In genomic region chr12:28033538-28033915, GRCh38 we compare ENCODE assay signal across 22 cellular contexts.
DNase-seq lines count a peak whose midpoint lies in the region; ATAC-seq and TF ChIP-seq lines count a peak whose summit lies in the region.
"Had no signal": no experiment of that assay in that cellular context is flagged by ENCODE, and none has a peak within 500 bp of the region (broad histone marks: within the 10 kb centered on the region; RNA-seq: fewer than 3 reads in every experiment).

No MANE protein-coding gene starts in this region.

- no peak overlapping the region for H3K27ac ChIP-seq in IMR-90 (ENCODE audit: insufficient read depth, low read length)
- no peak overlapping the region for H3K27ac ChIP-seq in brain microvascular endothelial cell
- H3K27ac ChIP-seq: heart right ventricle, Peyer's patch, psoas muscle, upper lobe of right lung had no signal

- no peaks in the 10 kb centered on the region for H4K20me1 ChIP-seq in IMR-90 (ENCODE audit: insufficient read depth, low read length)

- in situ Hi-C loops in IMR-90 (cut with MboI; ENCODE audit: low sequenced_read_pairs) (no loop called here), brain microvascular endothelial cell (cut with HindIII; ENCODE audit: low pct_ligation_motif_present, low sequenced_read_pairs) (no loop called here)

- no peak for TF ChIP-seq POLR2A in IMR-90 (IDR thresholded peaks at IDR 0.05; ENCODE audit: low read depth, low read length)

- H2BK20ac ChIP-seq in IMR-90 (ENCODE audit: low read depth, low read length), result peak overlapping the region; percentile 41; the same call in 1 of the 2 replicates

- H3K23ac ChIP-seq in IMR-90 (ENCODE audit: low read depth, low read length), result no peak overlapping the region

- DNase-seq in AG20443 (ENCODE audit: low spot score) (peak; percentile 32), IMR-90 (peak; percentile 74), brain microvascular endothelial cell (peak; percentile 20), kidney glomerular epithelial cell (lab: John Stamatoyannopoulos, UW) (peak; percentile 45), OCI-M2 (lab: John Stamatoyannopoulos, UW; ENCODE audit: unreplicated experiment) (no peak), KG1 (lab: John Stamatoyannopoulos, UW) (no peak), D341Med (ENCODE audit: low spot score) (no peak), NCI-H1436 (lab: John Stamatoyannopoulos, UW) (no peak)
- DNase-seq: activated CD4-positive, alpha-beta T cell treated with anti-CD3 and anti-CD28 coated beads, Interleukin-2, amount 50 U/mL, for 4 hours; activated naive CD4-positive, alpha-beta T cell treated with anti-CD3 and anti-CD28 coated beads for 36 hours; CD8-positive, alpha-beta memory T cell; cortex of kidney; heart right ventricle; KBM-7; natural killer cell; NCI-H1092 treated with DMSO at 0.1 percent for 48 hours; NCI-H2171; NCI-H774; Peyer's patch; psoas muscle; stimulated activated naive CD4-positive, alpha-beta T cell treated with Interleukin-2 at 50 U/mL for 16 hours; upper lobe of right lung had no signal

- H3K4me2 ChIP-seq in IMR-90 (ENCODE audit: low read depth, low read length), result no peak overlapping the region

- no peaks in the 10 kb centered on the region for H3K27me3 ChIP-seq in IMR-90 (ENCODE audit: control insufficient read depth, insufficient read depth, low read length)
- no peaks in the 10 kb centered on the region for H3K27me3 ChIP-seq in brain microvascular endothelial cell (replicated peaks)
- H3K27me3 ChIP-seq: heart right ventricle, Peyer's patch, upper lobe of right lung had no signal

- H2BK5ac ChIP-seq in IMR-90 (ENCODE audit: low read depth, low read length, poor library complexity, severe bottlenecking), result no peak overlapping the region

- no peak for TF ChIP-seq CTCF in IMR-90 (conservative IDR thresholded peaks at IDR 0.05; ENCODE audit: low read depth, low read length)
- TF ChIP-seq CTCF in brain microvascular endothelial cell (IDR thresholded peaks at IDR 0.05; ENCODE audit: low read depth, low read length, missing control alignments), result no peak

- CTCF ChIA-PET in IMR-90 (lab: Yijun Ruan, JAX), result no interaction called here

- intact Hi-C loops in IMR-90 (cut with micrococcal nuclease), result no loop called here

- dilution Hi-C loops in IMR-90 (cut with HindIII; ENCODE audit: low sequenced_read_pairs, unreplicated experiment), result no loop called here

- H2AK5ac ChIP-seq in IMR-90 (ENCODE audit: low read depth, low read length), result no peak overlapping the region

- no peak overlapping the region for H2AFZ ChIP-seq in IMR-90 (replicated peaks; ENCODE audit: low read length, poor library complexity)

- H3K14ac ChIP-seq in IMR-90 (replicated peaks; ENCODE audit: low read depth, low read length), result 0 out of 2 replicates have a peak overlapping the region, but pooled peaks have one; percentile 64

- H3K9me1 ChIP-seq in IMR-90 (ENCODE audit: insufficient read depth, low read length), result peaks cover 5% of the 10 kb centered on the region; the same call in 1 of the 2 replicates

- peak overlapping the region; percentile 77; the same call in 2 of the 3 replicates for H2BK15ac ChIP-seq in IMR-90 (ENCODE audit: low read depth, low read length)

- H3K4me1 ChIP-seq in IMR-90 (ENCODE audit: control insufficient read depth, insufficient read depth, low read length), result peaks cover 6% of the 10 kb centered on the region
- H3K4me1 ChIP-seq: heart right ventricle, Peyer's patch, upper lobe of right lung had no signal

- H3K56ac ChIP-seq in IMR-90 (ENCODE audit: extremely low read depth, insufficient read depth, low read length), result no peak overlapping the region

- no peak overlapping the region for H3K4me3 ChIP-seq in IMR-90 (ENCODE audit: insufficient read depth, low read depth, low read length)
- H3K4me3 ChIP-seq in brain microvascular endothelial cell (ENCODE audit: low read depth, low read length), result no peak overlapping the region
- H3K4me3 ChIP-seq: heart right ventricle, Peyer's patch, psoas muscle, upper lobe of right lung had no signal

- H2BK120ac ChIP-seq in IMR-90 (ENCODE audit: low read depth, low read length), result peak overlapping the region; percentile 73; the same call in 1 of the 2 replicates

- no peak for TF ChIP-seq RAD21 in IMR-90 (IDR thresholded peaks at IDR 0.05; ENCODE audit: low read length)

- H3K4ac ChIP-seq in IMR-90 (ENCODE audit: low read depth, low read length), result peak overlapping the region; percentile 24; the same call in 1 of the 2 replicates

- POLR2A ChIA-PET in IMR-90 (lab: Charles Lee; ENCODE audit: unreplicated experiment), result no interaction called here

- H3K9me3 ChIP-seq in IMR-90 (ENCODE audit: control insufficient read depth, insufficient read depth, low read length), result no peaks in the 10 kb centered on the region
- H3K9me3 ChIP-seq: heart right ventricle, Peyer's patch, psoas muscle, upper lobe of right lung had no signal

- no peaks in the 10 kb centered on the region for H3K79me1 ChIP-seq in IMR-90 (ENCODE audit: low read depth in 1 of 2, low read length in 2 of 2)

- no peak overlapping the region for H3K9ac ChIP-seq in IMR-90 (ENCODE audit: low read depth, low read length)

- BruUV-seq in IMR-90 (replicated peaks; lab: Mats Ljungman, UMichigan), result no TSS peak

- peak overlapping the region; percentile 20; the same call in 1 of the 2 replicates for H4K91ac ChIP-seq in IMR-90 (ENCODE audit: insufficient read depth, low read depth, low read length)

- H2AK9ac ChIP-seq in IMR-90 (replicated peaks; ENCODE audit: low read depth, low read length, poor library complexity), result no peak overlapping the region

- peak overlapping the region; percentile 30 to 43; a peak in 1 of 4 replicates for H4K8ac ChIP-seq in IMR-90 (ENCODE audit: low read depth in 2 of 2, low read length in 2 of 2)

- no CpG with 5 or more reads among the region's 2 CpGs for WGBS in IMR-90 (ENCODE audit: extremely low coverage in 2 of 2, insufficient read length in 1 of 2), 2 experiments

- peak overlapping the region; percentile 27; the same call in 1 of the 2 replicates for H3K18ac ChIP-seq in IMR-90 (ENCODE audit: low read depth, low read length)

- ATAC-seq in IMR-90 (ENCODE audit: low read depth), result peak; percentile 65
- ATAC-seq: heart right ventricle, natural killer cell, psoas muscle, upper lobe of right lung had no signal

- H4K5ac ChIP-seq in IMR-90 (ENCODE audit: low read depth, low read length), result no peak overlapping the region

- no peaks in the 10 kb centered on the region for H3K36me3 ChIP-seq in IMR-90 (ENCODE audit: control insufficient read depth, insufficient read depth, low read length)
- no peaks in the 10 kb centered on the region for H3K36me3 ChIP-seq in brain microvascular endothelial cell (replicated peaks)
- H3K36me3 ChIP-seq: heart right ventricle, Peyer's patch, upper lobe of right lung had no signal

TF ChIP-seq in IMR-90, 13 proteins besides CTCF, POLR2A, EP300 and RAD21:
- no peak for TF ChIP-seq CHD1 (IDR thresholded peaks at IDR 0.05; ENCODE audit: low read depth, low read length)
- no peak for TF ChIP-seq MAZ (IDR thresholded peaks at IDR 0.05; ENCODE audit: borderline replicate concordance, low read depth, low read length)
- no peak for TF ChIP-seq NFE2L2 (IDR thresholded peaks at IDR 0.05; ENCODE audit: low read depth, low read length)
- 0 out of 2 replicates have a peak, but pooled peaks have one; percentile 45 for TF ChIP-seq FOS (IDR thresholded peaks at IDR 0.05; ENCODE audit: low read depth, low read length)
- TF ChIP-seq USF2 (IDR thresholded peaks at IDR 0.05; ENCODE audit: low read depth, low read length), result no peak
- no peak for TF ChIP-seq SMC3 (IDR thresholded peaks at IDR 0.05; ENCODE audit: low read depth, low read length)
- no peak for TF ChIP-seq BHLHE40 (IDR thresholded peaks at IDR 0.05; ENCODE audit: low read depth, low read length)
- TF ChIP-seq MXI1 (IDR thresholded peaks at IDR 0.05; ENCODE audit: borderline replicate concordance, low read depth, low read length), result no peak
- TF ChIP-seq CEBPB (IDR thresholded peaks at IDR 0.05; ENCODE audit: low read depth, low read length), result peak; percentile 50
- no peak for TF ChIP-seq RFX5 (IDR thresholded peaks at IDR 0.05; ENCODE audit: low read depth, low read length)
- no peak for TF ChIP-seq MAFK (IDR thresholded peaks at IDR 0.05; ENCODE audit: low read depth, low read length)
- TF ChIP-seq RCOR1 (IDR thresholded peaks at IDR 0.05; ENCODE audit: insufficient replicate concordance, low read length), result no peak

Comparison
In these comparisons a context has a peak if more than half of its experiments do, and no peak if none do; other contexts are left out.
1. DNase-seq: peak in AG20443 (single experiment), IMR-90 (single experiment), brain microvascular endothelial cell (single experiment) and kidney glomerular epithelial cell (single experiment); none in OCI-M2 (single experiment), KG1 (single experiment), D341Med (single experiment) and NCI-H1436 (single experiment).